21 cellular contexts compared by ENCODE assay signal in the genomic region with DNA sequence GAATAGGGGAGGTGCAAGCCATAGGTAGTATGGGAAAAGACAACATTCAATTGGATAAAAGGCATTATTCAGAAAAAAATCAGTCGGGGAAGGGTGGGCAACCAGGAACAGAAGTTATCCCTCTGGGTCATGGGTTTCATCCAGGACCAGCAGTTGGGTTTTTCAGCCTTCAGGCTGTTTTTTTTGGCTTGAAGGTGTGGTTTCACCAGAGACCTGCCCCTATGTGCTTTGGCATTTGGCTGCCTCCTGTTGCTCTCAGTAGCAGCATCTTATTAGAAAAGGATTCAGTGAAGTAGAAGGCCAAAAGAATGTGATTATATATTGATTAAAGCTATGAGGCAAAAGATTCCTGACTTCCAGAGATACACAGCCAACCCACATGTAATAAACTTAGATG.
DNase-seq lines count a peak whose midpoint lies in the region; ATAC-seq and TF ChIP-seq lines count a peak whose summit lies in the region.
"Had no signal": no experiment of that assay in that cellular context is flagged by ENCODE, and none has a peak within 500 bp of the region (broad histone marks: within the 10 kb centered on the region; RNA-seq: fewer than 3 reads in every experiment).

No MANE protein-coding gene starts in this region.

- H3K27me3 ChIP-seq in ascending aorta (no peaks in the 10 kb centered on the region), psoas muscle (ENCODE audit: insufficient read depth in 3 of 3, low read length in 2 of 3) (no peaks in the 10 kb centered on the region), tibial artery (no peaks in the 10 kb centered on the region), neuronal stem cell (ENCODE audit: control insufficient read depth in 3 of 3, insufficient read depth in 3 of 3, low read depth in 1 of 3, low read length in 3 of 3) (no peaks in the 10 kb centered on the region), Peyer's patch (no peaks in the 10 kb centered on the region)

- no peak overlapping the region for H3K9ac ChIP-seq in neuronal stem cell (ENCODE audit: low read depth, low read length, poor library complexity)

- H3K27ac ChIP-seq in ascending aorta = peak overlapping the region; percentile 62 to 72
- H3K27ac ChIP-seq in psoas muscle = peak overlapping the region; percentile 83
- H3K27ac ChIP-seq in tibial artery = peak overlapping the region; percentile 47 to 55
- H3K27ac ChIP-seq in neuronal stem cell (replicated peaks; ENCODE audit: low read length) = no peak overlapping the region
- no peak overlapping the region for H3K27ac ChIP-seq in Peyer's patch
- H3K27ac ChIP-seq: C4-2B, HL-60 had no signal

- DNase-seq in ascending aorta (ENCODE audit: low spot score in 2 of 2) (no peak), fibroblast of the aortic adventitia (ENCODE audit: low read depth) (peak; percentile 18), psoas muscle (no peak), tibial artery (no peak), neuronal stem cell (ENCODE audit: low spot score) (no peak), Peyer's patch (no peak), SHP77 treated with DMSO at 0.1 percent for 48 hours (lab: John Stamatoyannopoulos, UW) (no peak)
- no peak for DNase-seq in activated naive CD4-positive, alpha-beta T cell treated with anti-CD3 and anti-CD28 coated beads, Interleukin-2, amount 50 U/mL, for 16 hours
- DNase-seq: Caco-2; CD8-positive, alpha-beta T cell; GDM1; NCI-H1092 treated with DMSO at 0.1 percent for 48 hours; NCI-H1436 treated with DMSO at 0.1 percent for 48 hours; NCI-H1930; NCI-H2107; NCI-H524; NCI-H748 treated with DMSO at 0.1 percent for 48 hours had no signal

- no peak overlapping the region for H2BK5ac ChIP-seq in neuronal stem cell (ENCODE audit: low read length)

- H3K4ac ChIP-seq in neuronal stem cell (ENCODE audit: low read length) = no peak overlapping the region

- no peak overlapping the region for H3K4me2 ChIP-seq in neuronal stem cell (ENCODE audit: insufficient read depth, low read length, poor library complexity, severe bottlenecking)

- intact Hi-C loops in ascending aorta (cut with DNase I) = loop anchor here (5.0 to 10.0 kb wide), 2 partner anchors 876 to 959 kb away; a partner anchor contains a TSS
- intact Hi-C loops in psoas muscle (cut with DNase I) = loop anchor here in 1 of 2 donors (5.0 kb wide), 1 partner anchor 84 kb away; no protein-coding TSS in a partner anchor
- intact Hi-C loops in tibial artery (cut with DNase I; ENCODE audit: low total_unique reads) = no loop called here

- TF ChIP-seq POLR2A in Peyer's patch (IDR thresholded peaks at IDR 0.05) = no peak

- peaks cover 3 to 29% of the 10 kb centered on the region in 2 donors for H3K4me1 ChIP-seq in ascending aorta
- peaks cover 29% of the 10 kb centered on the region for H3K4me1 ChIP-seq in psoas muscle
- peaks cover 0 to 40% (median 25%) of the 10 kb centered on the region in 4 donors for H3K4me1 ChIP-seq in tibial artery
- H3K4me1 ChIP-seq in neuronal stem cell (ENCODE audit: control insufficient read depth in 2 of 2, insufficient read depth in 1 of 2, low read depth in 1 of 2, low read length in 2 of 2) = peaks cover 0 to 5% of the 10 kb centered on the region in 2 donors
- H3K4me1 ChIP-seq in Peyer's patch = no peaks in the 10 kb centered on the region
- H3K4me1 ChIP-seq: Caco-2 had no signal

- 29 to 45% (median 39%) methylated on average over 1 of the region's 1 CpG for WGBS in psoas muscle, 3 donors
- WGBS in neuronal stem cell (ENCODE audit: extremely low coverage in 2 of 2, insufficient read length in 2 of 2, insufficient replicate concordance in 1 of 2), 2 donors = no CpG with 5 or more reads among the region's 1 CpG

- no peak overlapping the region for H3K23ac ChIP-seq in neuronal stem cell (ENCODE audit: low read depth, low read length, poor library complexity)

- H2AFZ ChIP-seq in neuronal stem cell (ENCODE audit: low read length) = no peak overlapping the region

- H3K9me3 ChIP-seq in ascending aorta (no peaks in the 10 kb centered on the region), psoas muscle (no peaks in the 10 kb centered on the region), tibial artery (no peaks in the 10 kb centered on the region), neuronal stem cell (replicated peaks in 1 of 2; ENCODE audit: control insufficient read depth in 2 of 2, insufficient read depth in 1 of 2, low read depth in 1 of 2, low read length in 2 of 2) (no peaks in the 10 kb centered on the region), Peyer's patch (no peaks in the 10 kb centered on the region)
- H3K9me3 ChIP-seq: Caco-2 had no signal

- H2BK12ac ChIP-seq in neuronal stem cell (ENCODE audit: low read length) = no peak overlapping the region

- H3K79me1 ChIP-seq in neuronal stem cell (ENCODE audit: low read depth, low read length) = no peaks in the 10 kb centered on the region

- H2AK5ac ChIP-seq in neuronal stem cell (ENCODE audit: low read depth, low read length) = no peak overlapping the region

- H3K14ac ChIP-seq in neuronal stem cell (ENCODE audit: low read length) = no peak overlapping the region

- peak; percentile 10 to 40 (median 24) for ATAC-seq in psoas muscle
- ATAC-seq: CD8-positive, alpha-beta T cell; GM12878; HCT116 had no signal

- H2BK120ac ChIP-seq in neuronal stem cell (ENCODE audit: low read depth, low read length) = no peak overlapping the region

- H4K8ac ChIP-seq in neuronal stem cell (ENCODE audit: low read depth, low read length) = no peak overlapping the region

- no peak for TF ChIP-seq CTCF in ascending aorta (IDR thresholded peaks at IDR 0.05)
- TF ChIP-seq CTCF in fibroblast of the aortic adventitia (IDR thresholded peaks at IDR 0.05; ENCODE audit: insufficient read depth, low read length) = no peak
- no peak for TF ChIP-seq CTCF in psoas muscle (IDR thresholded peaks at IDR 0.05)
- TF ChIP-seq CTCF in tibial artery (IDR thresholded peaks at IDR 0.05) = no peak
- no peak for TF ChIP-seq CTCF in Peyer's patch (IDR thresholded peaks at IDR 0.05)

- no peak overlapping the region for H3K18ac ChIP-seq in neuronal stem cell (ENCODE audit: low read length)

- H2BK15ac ChIP-seq in neuronal stem cell (ENCODE audit: low read length) = no peak overlapping the region

- H3K36me3 ChIP-seq in ascending aorta (no peaks in the 10 kb centered on the region), psoas muscle (ENCODE audit: insufficient read depth in 1 of 2, low read depth in 1 of 2) (no peaks in the 10 kb centered on the region), tibial artery (no peaks in the 10 kb centered on the region), neuronal stem cell (replicated peaks in 1 of 2; ENCODE audit: control insufficient read depth in 2 of 2, insufficient read depth in 2 of 2, low read length in 2 of 2) (no peaks in the 10 kb centered on the region), Peyer's patch (no peaks in the 10 kb centered on the region)

- H3K4me3 ChIP-seq in ascending aorta = no peak overlapping the region
- H3K4me3 ChIP-seq in fibroblast of the aortic adventitia (ENCODE audit: low read depth, low read length) = no peak overlapping the region
- no peak overlapping the region for H3K4me3 ChIP-seq in psoas muscle
- no peak overlapping the region for H3K4me3 ChIP-seq in tibial artery
- H3K4me3 ChIP-seq in neuronal stem cell (ENCODE audit: low read length in 2 of 2) = no peak overlapping the region
- H3K4me3 ChIP-seq in Peyer's patch = no peak overlapping the region
- H3K4me3 ChIP-seq: GM12878 had no signal

- no peak overlapping the region for H4K91ac ChIP-seq in neuronal stem cell (ENCODE audit: low read depth, low read length, poor library complexity)

Comparison
In these comparisons a context has a peak if more than half of its experiments do, and no peak if none do; other contexts are left out.
1. H3K27ac ChIP-seq: peak in ascending aorta (2 of 2), psoas muscle (single experiment) and tibial artery (2 of 2); none in neuronal stem cell (single experiment) and Peyer's patch (0 of 4).